In genomic region chr1:83673287-83673686, GRCh38 we compare ENCODE assay signal across 18 cellular contexts.
DNase-seq lines count a peak whose midpoint lies in the region; ATAC-seq and TF ChIP-seq lines count a peak whose summit lies in the region.
"Had no signal": no experiment of that assay in that cellular context is flagged by ENCODE, and none has a peak within 500 bp of the region (broad histone marks: within the 10 kb centered on the region; RNA-seq: fewer than 3 reads in every experiment).

No MANE protein-coding gene starts in this region.

- ATAC-seq in GM18511 (IDR thresholded peaks at IDR 0.05; ENCODE audit: unreplicated experiment) = peak; percentile 62
- peak; percentile 63 for ATAC-seq in GM21526 (IDR thresholded peaks at IDR 0.05; ENCODE audit: low FRiP score, unreplicated experiment)
- peak; percentile 48 for ATAC-seq in HG03280 (IDR thresholded peaks at IDR 0.05; ENCODE audit: unreplicated experiment)
- no peak for ATAC-seq in HG03097 (IDR thresholded peaks at IDR 0.05; ENCODE audit: low FRiP score, unreplicated experiment)
- ATAC-seq: heart right ventricle, right cardiac atrium, SK-N-SH treated with all-trans-retinoic acid at 6 μM for 48 hours had no signal

- H2AFZ ChIP-seq in fibroblast of lung (ENCODE audit: low read length) = no peak overlapping the region

- no peak overlapping the region for H3K9ac ChIP-seq in fibroblast of lung (ENCODE audit: insufficient read depth, low read length)

- no peak overlapping the region for H3K4me3 ChIP-seq in fibroblast of lung (replicated peaks in 1 of 4; ENCODE audit: control extremely low read depth in 1 of 4, insufficient read depth in 1 of 4, low read depth in 3 of 4, low read length in 4 of 4)
- H3K4me3 ChIP-seq: heart right ventricle, testis had no signal

- no peaks in the 10 kb centered on the region for H4K20me1 ChIP-seq in fibroblast of lung (ENCODE audit: control insufficient read depth, extremely low read depth, insufficient read depth, low read length)

- no peak overlapping the region for H3K27ac ChIP-seq in fibroblast of lung (ENCODE audit: insufficient read depth, low read length)
- H3K27ac ChIP-seq: heart right ventricle, testis, WERI-Rb-1 had no signal

- no peaks in the 10 kb centered on the region for H3K27me3 ChIP-seq in fibroblast of lung (ENCODE audit: control insufficient read depth, insufficient read depth, low read length)
- H3K27me3 ChIP-seq: BE2C, heart right ventricle, testis had no signal

- no peak overlapping the region for H3K4me2 ChIP-seq in fibroblast of lung (ENCODE audit: extremely low read depth, insufficient read depth, low read length)

- H3K9me3 ChIP-seq in fibroblast of lung (ENCODE audit: control insufficient read depth, insufficient read depth, low read depth, low read length) = no peaks in the 10 kb centered on the region
- H3K9me3 ChIP-seq: BE2C, heart right ventricle, testis had no signal

- DNase-seq in fibroblast of lung (ENCODE audit: low read depth in 2 of 2) (peak; percentile 9 to 18), nucleus accumbens (lab: John Stamatoyannopoulos, UW) (no peak)
- no peak for DNase-seq in activated CD4-positive, alpha-beta T cell treated with anti-CD3 and anti-CD28 coated beads, Interleukin-2, amount 50 U/mL, for 1 hour
- DNase-seq: activated gamma-delta T cell, BE2C, DMS153, heart right ventricle, kidney glomerular epithelial cell, NCI-H2171, NCI-H82, right cardiac atrium, testis, WERI-Rb-1 had no signal

- no peaks in the 10 kb centered on the region for H3K36me3 ChIP-seq in fibroblast of lung (ENCODE audit: control insufficient read depth, insufficient read depth, low read length)
- H3K36me3 ChIP-seq: BE2C, heart right ventricle, WERI-Rb-1 had no signal

- no peaks in the 10 kb centered on the region for H3K4me1 ChIP-seq in fibroblast of lung (ENCODE audit: control insufficient read depth, extremely low read depth, insufficient read depth, low read length)
- H3K4me1 ChIP-seq: BE2C, testis had no signal

- no peak for TF ChIP-seq CTCF in fibroblast of lung (conservative IDR thresholded peaks at IDR 0.05 in 1 of 2, IDR thresholded peaks at IDR 0.05 in 1 of 2; ENCODE audit: low read depth in 1 of 2, low read length in 2 of 2)

- no peaks in the 10 kb centered on the region for H3K79me2 ChIP-seq in fibroblast of lung (ENCODE audit: control insufficient read depth, insufficient read depth, low read length)

Comparison
In these comparisons a context has a peak if more than half of its experiments do, and no peak if none do; other contexts are left out.
1. DNase-seq: peak in fibroblast of lung (2 of 2); none in activated CD4-positive, alpha-beta T cell treated with anti-CD3 and anti-CD28 coated beads, Interleukin-2, amount 50 U/mL, for 1 hour (single experiment) and nucleus accumbens (0 of 56).